In genomic region chrX:17802756-17803155, GRCh38 we compare ENCODE assay signal across 23 cellular contexts. TPM values are rescaled to one million over a fixed set of nuclear protein-coding genes. Genes with fewer than 3 reads are reported as not detected.
"Had no signal": no experiment of that assay in that cellular context is flagged by ENCODE, and none has a peak within 500 bp of the region (broad histone marks: within the 10 kb centered on the region; RNA-seq: fewer than 3 reads in every experiment).

No MANE protein-coding gene starts in this region.

- DNase-seq: activated CD4-positive, alpha-beta memory T cell treated with anti-CD3 and anti-CD28 coated beads, Interleukin-2, amount 10 ng/mL, durations not matched to agents 7 days and 5 days; activated CD4-positive, alpha-beta T cell treated with anti-CD3 and anti-CD28 coated beads, Interleukin-2, amount 10 ng/mL, durations not matched to agents 24 days and 14 days; activated effector memory CD4-positive, alpha-beta T cell treated with anti-CD3 and anti-CD28 coated beads, Interleukin-2, amount 50 U/mL, for 16 hours; activated T-cell treated with anti-CD3 and anti-CD28 coated beads, Interleukin-2, amount 50 U/mL, for 72 hours; central memory CD4-positive, alpha-beta T cell; dermis blood vessel endothelial cell; effector CD8-positive, alpha-beta T cell; foreskin keratinocyte; left ventricle myocardium superior; mammary epithelial cell; midbrain; natural killer cell; ovary; right cardiac atrium; stimulated activated CD4-positive, alpha-beta T cell treated with anti-CD3 and anti-CD28 coated beads, Interleukin-12 subunit alpha, Interleukin-12 subunit beta, amount 100 ng/mL, for 4 hours; stimulated activated CD4-positive, alpha-beta T cell treated with anti-CD3 and anti-CD28 coated beads, Interleukin-1b, Interleukin-23, amount 100 ng/mL, for 48 hours; substantia nigra; upper lobe of right lung had no signal

- H3K4me1 ChIP-seq: foreskin keratinocyte, prostate gland, thyroid gland, upper lobe of right lung had no signal

- H3K9me3 ChIP-seq: neutrophil, ovary, prostate gland, thyroid gland, upper lobe of right lung had no signal

- FAIRE-seq: astrocyte had no signal

- H3K4me3 ChIP-seq: ovary, prostate gland, thyroid gland, upper lobe of right lung had no signal

- H3K36me3 ChIP-seq: neutrophil, ovary, prostate gland, upper lobe of right lung had no signal

- H3K27ac ChIP-seq: foreskin keratinocyte, neutrophil, ovary, prostate gland, thyroid gland, upper lobe of right lung, VCaP had no signal

- H3K27me3 ChIP-seq: foreskin keratinocyte, neutrophil, ovary, thyroid gland, upper lobe of right lung had no signal

RNA-seq across cellular contexts. Expression of gene RAI2, which starts 58.3 kb away (rescaled TPM):
- total RNA-seq: activated CD4-positive, alpha-beta memory T cell treated with anti-CD3 and anti-CD28 coated beads, Interleukin-2, amount 10 ng/mL, durations not matched to agents 7 days and 5 days; foreskin keratinocyte; natural killer cell had no signal
